ENCODE assay signal across 12 cellular contexts in the genomic region with DNA sequence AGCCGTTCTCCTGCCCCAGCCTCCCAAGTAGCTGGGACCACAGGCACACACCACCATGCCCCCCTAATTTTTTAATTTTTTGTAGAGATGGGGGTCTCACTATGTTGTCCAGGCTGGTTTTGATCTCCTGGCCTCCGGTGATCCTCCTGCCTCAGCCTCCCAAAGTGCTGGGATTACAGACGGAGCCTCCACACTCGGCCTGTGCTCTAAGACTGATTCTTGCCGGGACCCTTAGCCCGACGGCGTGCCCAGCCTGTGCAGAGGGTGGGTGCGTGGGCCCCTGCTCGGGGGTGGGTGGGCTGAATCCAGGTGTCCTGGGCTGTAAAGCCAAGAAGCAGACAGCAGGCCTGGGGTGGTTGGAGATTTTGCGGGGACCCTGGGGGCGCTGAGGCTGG.
A peak's percentile ranks its signal among the peaks of the same experiment; 100 is the strongest.
DNase-seq lines count a peak whose midpoint lies in the region; ATAC-seq, FAIRE-seq and TF ChIP-seq lines count a peak whose summit lies in the region.
"Had no signal": no experiment of that assay in that cellular context is flagged by ENCODE, and none has a peak within 500 bp of the region (broad histone marks: within the 10 kb centered on the region; RNA-seq: fewer than 3 reads in every experiment).

No MANE protein-coding gene starts in this region.

- CTCF ChIA-PET in K562 (lab: Yijun Ruan, JAX; ENCODE audit: low intra/inter-chr PET ratio), result no interaction called here

- H3F3A ChIP-seq in GM23248 (ENCODE audit: insufficient read depth), result peaks cover 38% of the 10 kb centered on the region

- no peaks in the 10 kb centered on the region for H3K79me2 ChIP-seq in GM23248 (ENCODE audit: insufficient read depth)
- H3K79me2 ChIP-seq in K562 (ENCODE audit: control insufficient read depth, insufficient read depth, low read length), result no peaks in the 10 kb centered on the region

- H3K4me3 ChIP-seq in GM23248 (peak overlapping the region; percentile 29), K562 (no peak overlapping the region), skeletal muscle tissue (ENCODE audit: low read length in 3 of 3) (peak overlapping the region in 1 of 3 donors; percentile 35)

- TF ChIP-seq RAD21 in K562 (CRISPR knock-in tag; conservative IDR thresholded peaks at IDR 0.05 in 1 of 2, IDR thresholded peaks at IDR 0.05 in 1 of 2), result no peak

- intact Hi-C loops in K562 (cut with micrococcal nuclease), result no loop called here

- ATAC-seq in K562, result no peak
- no peak for ATAC-seq in left lobe of liver
- ATAC-seq: activated CD8-positive, alpha-beta T cell treated with anti-CD3 and anti-CD28 coated beads for 36 hours had no signal

- no peak for TF ChIP-seq POLR2A in K562 (conservative IDR thresholded peaks at IDR 0.05)

- no peak for TF ChIP-seq EP300 in K562 (IDR thresholded peaks at IDR 0.05; ENCODE audit: low read length)

- no peaks in the 10 kb centered on the region for H3K9me1 ChIP-seq in K562 (ENCODE audit: control insufficient read depth, insufficient read depth, low read length)

- H3K4me1 ChIP-seq in GM23248 (ENCODE audit: insufficient read depth) (peaks cover 49% of the 10 kb centered on the region), K562 (replicated peaks in 1 of 2; ENCODE audit: control insufficient read depth in 2 of 2, insufficient read depth in 2 of 2, low read length in 2 of 2) (peaks cover 4 to 19% of the 10 kb centered on the region in 2 experiments; a peak in 4 of 5 replicates), skeletal muscle tissue (ENCODE audit: control insufficient read depth in 3 of 3, insufficient read depth in 3 of 3, low read length in 3 of 3) (peaks cover 36 to 52% (median 43%) of the 10 kb centered on the region in 3 donors)

- no peaks in the 10 kb centered on the region for H3K9me2 ChIP-seq in GM23248 (ENCODE audit: insufficient read depth)

- no peak for DNase-seq in GM23248
- DNase-seq in K562 (ENCODE audit: extremely low read depth in 1 of 4, low spot score in 3 of 4), result no peak
- no peak for DNase-seq in kidney tubule cell (ENCODE audit: low spot score)
- no peak for DNase-seq in NCI-H2171 treated with DMSO at 0.1 percent for 48 hours (lab: John Stamatoyannopoulos, UW)
- no peak for DNase-seq in epidermal melanocyte (ENCODE audit: insufficient read length, low spot score)
- DNase-seq in left lobe of liver (ENCODE audit: low spot score), result no peak
- DNase-seq: activated CD8-positive, alpha-beta T cell treated with anti-CD3 and anti-CD28 coated beads for 36 hours; NCI-H1694; SHP77 had no signal

- H3K27me3 ChIP-seq in GM23248 (replicated peaks; ENCODE audit: insufficient read depth) (no peaks in the 10 kb centered on the region), K562 (ENCODE audit: control insufficient read depth in 2 of 2, insufficient read depth in 2 of 2, low read length in 2 of 2) (no peaks in the 10 kb centered on the region), layer of hippocampus (ENCODE audit: control insufficient read depth, insufficient read depth, low read length) (no peaks in the 10 kb centered on the region), skeletal muscle tissue (ENCODE audit: control insufficient read depth in 3 of 3, insufficient read depth in 3 of 3, low read length in 3 of 3) (no peaks in the 10 kb centered on the region)

- no peak for TF ChIP-seq CTCF in K562 (IDR thresholded peaks at IDR 0.05 in 2 of 3, conservative IDR thresholded peaks at IDR 0.05 in 1 of 3; ENCODE audit: insufficient read depth in 2 of 3, low read depth in 1 of 3, low read length in 3 of 3)

- H3K4me2 ChIP-seq in GM23248 (ENCODE audit: unreplicated experiment) (peak overlapping the region; percentile 35), K562 (ENCODE audit: insufficient read depth, low read length) (no peak overlapping the region)

- H3K9me3 ChIP-seq in GM23248 (ENCODE audit: low read depth) (no peaks in the 10 kb centered on the region), K562 (replicated peaks; ENCODE audit: control insufficient read depth, insufficient read depth, low read depth, low read length) (no peaks in the 10 kb centered on the region), skeletal muscle tissue (ENCODE audit: control insufficient read depth in 3 of 3, low read length in 3 of 3) (no peaks in the 10 kb centered on the region)

- no peaks in the 10 kb centered on the region for H3K36me3 ChIP-seq in GM23248 (ENCODE audit: low read depth)
- H3K36me3 ChIP-seq in K562 (ENCODE audit: control insufficient read depth, insufficient read depth, low read length), result no peaks in the 10 kb centered on the region
- no peaks in the 10 kb centered on the region for H3K36me3 ChIP-seq in skeletal muscle tissue (ENCODE audit: control insufficient read depth in 3 of 3, insufficient read depth in 3 of 3, low read length in 3 of 3)

- H3K9ac ChIP-seq in GM23248 (peak overlapping the region; percentile 78), K562 (ENCODE audit: insufficient read depth in 1 of 2, low read depth in 2 of 2, low read length in 2 of 2) (no peak overlapping the region; a peak in 1 of 4 replicates), skeletal muscle tissue (ENCODE audit: low read depth in 1 of 3, low read length in 3 of 3) (peak overlapping the region in 2 of 3 donors; percentile 62 to 74)

- FAIRE-seq in K562 (lab: Jason Lieb, UNC), result no peak

- BruUV-seq in K562 (replicated peaks; lab: Mats Ljungman, UMichigan), result no TSS peak

- in situ Hi-C loops in GM23248 (cut with MboI) (no loop called here), K562 (cut with MboI) (no loop called here)

- POLR2A ChIA-PET in K562 (lab: Yijun Ruan, JAX), result interaction anchor here (1.9 kb wide), 1 partner anchor 64 kb away, joined by 11 read pairs; a partner anchor contains a TSS

- H2AFZ ChIP-seq in GM23248, result no peak overlapping the region
- H2AFZ ChIP-seq in K562 (ENCODE audit: low read depth, low read length), result no peak overlapping the region

- H3K27ac ChIP-seq in GM23248 (peak overlapping the region; percentile 98), K562 (ENCODE audit: extremely low read depth, low read depth, low read length) (no peak overlapping the region), layer of hippocampus (ENCODE audit: low read depth, low read length) (peak overlapping the region; percentile 55), skeletal muscle tissue (ENCODE audit: low read depth, low read length) (peak overlapping the region; percentile 91)
- H3K27ac ChIP-seq: HL-60 had no signal

- WGBS in GM23248 (ENCODE audit: low coverage in 1 of 2, low lambda C conversion rate in 2 of 2, missing lambda C conversion rate in 2 of 2), 2 experiments, result 70 to 76% methylated on average over 10 to 12 of the region's 12 CpGs
- 46% methylated on average over 6 of the region's 12 CpGs for WGBS in K562 (ENCODE audit: insufficient coverage, low coverage, missing lambda C conversion rate)

- H4K20me1 ChIP-seq in GM23248 (ENCODE audit: insufficient read depth) (no peaks in the 10 kb centered on the region), K562 (replicated peaks; ENCODE audit: control insufficient read depth, insufficient read depth, low read length) (no peaks in the 10 kb centered on the region)

TF ChIP-seq in K562, 482 proteins besides CTCF, POLR2A, EP300 and RAD21:
- TF ChIP-seq ZNF121 (CRISPR knock-in tag; conservative IDR thresholded peaks at IDR 0.05), result peak; percentile 93
- TF ChIP-seq CHD2 (IDR thresholded peaks at IDR 0.05; ENCODE audit: low read depth, low read length), result no peak

Comparison
In these comparisons a context has a peak if more than half of its experiments do, and no peak if none do; other contexts are left out.
1. H3K9ac ChIP-seq: peak in GM23248 (single experiment) and skeletal muscle tissue (2 of 3); none in K562 (0 of 2).